10 cellular contexts compared by ENCODE assay signal in genomic region chr1:115189814-115190541, GRCh38.
DNase-seq lines count a peak whose midpoint lies in the region; ATAC-seq, FAIRE-seq and TF ChIP-seq lines count a peak whose summit lies in the region.
"Had no signal": no experiment of that assay in that cellular context is flagged by ENCODE, and none has a peak within 500 bp of the region (broad histone marks: within the 10 kb centered on the region; RNA-seq: fewer than 3 reads in every experiment).

No MANE protein-coding gene starts in this region.

- H3K9me3 ChIP-seq in hepatocyte (ENCODE audit: low read depth) = no peaks in the 10 kb centered on the region

- H3K9me2 ChIP-seq in hepatocyte (replicated peaks; ENCODE audit: insufficient read depth) = no peaks in the 10 kb centered on the region

- ATAC-seq in HG03097 (IDR thresholded peaks at IDR 0.05; ENCODE audit: low FRiP score, unreplicated experiment) = no peak
- ATAC-seq: activated T-cell treated with anti-CD3 and anti-CD28 coated beads, Interleukin-2, amount 50 U/mL, for 4 hours had no signal

- no peak overlapping the region for H3K4me3 ChIP-seq in astrocyte of the cerebellum (ENCODE audit: low read depth, low read length)
- H3K4me3 ChIP-seq in hepatocyte = no peak overlapping the region

- TF ChIP-seq CTCF in astrocyte of the cerebellum (IDR thresholded peaks at IDR 0.05; ENCODE audit: low read depth, low read length, missing control alignments) (no peak), hepatocyte (IDR thresholded peaks at IDR 0.05; ENCODE audit: poor library complexity) (no peak)

- H3K4me2 ChIP-seq in hepatocyte = no peak overlapping the region

- 60% methylated on average over 5 of the region's 5 CpGs for WGBS in hepatocyte (ENCODE audit: low lambda C conversion rate, missing lambda C conversion rate)

- H3K27me3 ChIP-seq in hepatocyte = no peaks in the 10 kb centered on the region

- H3K4me1 ChIP-seq in hepatocyte (ENCODE audit: insufficient read depth) = peaks cover 26% of the 10 kb centered on the region

- in situ Hi-C loops in astrocyte of the cerebellum (cut with HindIII; ENCODE audit: low sequenced_read_pairs) = no loop called here

- DNase-seq in DMS53 (lab: John Stamatoyannopoulos, UW) = peak; percentile 31
- no peak for DNase-seq in DMS53 treated with DMSO at 0.1 percent for 48 hours (lab: John Stamatoyannopoulos, UW; ENCODE audit: unreplicated experiment)
- peak; percentile 86 for DNase-seq in astrocyte of the cerebellum (ENCODE audit: low read depth)
- peak; percentile 55 for DNase-seq in hepatocyte (ENCODE audit: low spot score)
- peak; percentile 83 for DNase-seq in urothelium cell line (ENCODE audit: low spot score)
- no peak for DNase-seq in COLO668 (lab: John Stamatoyannopoulos, UW; ENCODE audit: unreplicated experiment)
- DNase-seq in NCI-H1694 treated with DMSO at 0.1 percent for 48 hours (lab: John Stamatoyannopoulos, UW) = no peak
- DNase-seq: activated T-cell treated with anti-CD3 and anti-CD28 coated beads, Interleukin-2, amount 50 U/mL, for 4 hours had no signal

- H3K27ac ChIP-seq in hepatocyte = peak overlapping the region; percentile 35
- H3K27ac ChIP-seq: 22Rv1 had no signal

- H2AFZ ChIP-seq in hepatocyte = no peak overlapping the region

- FAIRE-seq in urothelium cell line (lab: Jason Lieb, UNC) = peak; percentile 37

- H3K79me2 ChIP-seq in hepatocyte = no peaks in the 10 kb centered on the region

- H3K36me3 ChIP-seq in hepatocyte (replicated peaks; ENCODE audit: insufficient read depth, low read depth) = no peaks in the 10 kb centered on the region

- H4K20me1 ChIP-seq in hepatocyte (ENCODE audit: insufficient read depth, poor library complexity, severe bottlenecking) = no peaks in the 10 kb centered on the region

Comparison
In these comparisons a context has a peak if more than half of its experiments do, and no peak if none do; other contexts are left out.
1. DNase-seq: peak in DMS53 (single experiment), astrocyte of the cerebellum (single experiment), hepatocyte (single experiment) and urothelium cell line (single experiment); none in DMS53 treated with DMSO at 0.1 percent for 48 hours (single experiment), COLO668 (single experiment) and NCI-H1694 treated with DMSO at 0.1 percent for 48 hours (single experiment).